In the genomic region with DNA sequence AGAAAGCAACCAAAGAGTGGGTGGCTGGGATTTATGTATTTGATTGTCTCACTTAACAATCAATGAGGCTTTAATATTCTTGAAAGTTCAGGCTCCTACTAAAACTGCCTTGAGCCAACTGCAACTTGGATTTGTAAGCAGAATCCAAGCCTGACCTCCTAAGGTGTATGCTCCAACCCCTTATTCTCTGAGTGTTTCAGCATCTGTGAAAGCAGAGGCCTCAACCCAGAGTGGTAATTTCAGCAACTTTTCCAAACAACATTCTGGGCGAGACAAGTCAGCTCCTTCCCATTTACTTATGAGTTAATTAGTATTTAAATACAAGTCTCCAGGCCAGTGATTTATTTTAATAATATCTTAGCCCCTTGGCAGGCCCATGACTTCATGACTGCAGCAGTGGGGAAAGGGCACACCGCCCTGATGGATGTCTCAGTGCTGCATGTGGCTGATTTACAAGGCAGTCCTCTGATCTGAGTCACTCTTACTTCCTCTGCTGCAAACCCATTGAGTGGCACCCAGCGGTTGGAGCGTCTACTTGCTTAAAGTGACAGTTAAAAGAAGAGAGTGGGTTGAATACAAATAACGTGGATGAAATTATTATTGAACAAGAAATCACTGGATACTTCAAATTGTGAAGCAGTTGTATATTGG, we compare ENCODE assay signal across 8 cellular contexts.
DNase-seq lines count a peak whose midpoint lies in the region; ATAC-seq and TF ChIP-seq lines count a peak whose summit lies in the region.

No MANE protein-coding gene starts in this region.

- no peak overlapping the region for H3K4ac ChIP-seq in mesenchymal stem cell (ENCODE audit: low read depth in 1 of 2, low read length in 2 of 2)

- H3K36me3 ChIP-seq in mesenchymal stem cell (ENCODE audit: control insufficient read depth in 1 of 2, insufficient read depth in 2 of 2, low read depth in 1 of 2, low read length in 2 of 2) = peaks cover 0 to 8% of the 10 kb centered on the region in 2 experiments

- H4K91ac ChIP-seq in mesenchymal stem cell (ENCODE audit: low read length) = no peak overlapping the region

- no peak overlapping the region for H4K8ac ChIP-seq in mesenchymal stem cell (ENCODE audit: low read length)

- TF ChIP-seq CTCF in GM12865 (IDR thresholded peaks at IDR 0.05; ENCODE audit: insufficient read depth, low read depth, low read length, missing control alignments) = no peak

- H3K4me2 ChIP-seq in mesenchymal stem cell (ENCODE audit: low read length, poor library complexity, severe bottlenecking) = no peak overlapping the region

- peaks cover 16% of the 10 kb centered on the region for H3K4me1 ChIP-seq in mesenchymal stem cell (ENCODE audit: control insufficient read depth, insufficient read depth, low read depth, low read length)

- H2BK12ac ChIP-seq in mesenchymal stem cell (ENCODE audit: low read length in 2 of 2) = no peak overlapping the region

- H2BK5ac ChIP-seq in mesenchymal stem cell (ENCODE audit: low read depth, low read length, poor library complexity, severe bottlenecking) = peak overlapping the region; percentile 46

- peak overlapping the region; percentile 76 for H3K27ac ChIP-seq in mesenchymal stem cell (ENCODE audit: low read length, poor library complexity, severe bottlenecking)

- DNase-seq in GM12865 (ENCODE audit: low read depth) (peak; percentile 62), SW480 (ENCODE audit: low spot score) (peak; percentile 74), mesenchymal stem cell (peak; percentile 84), NCI-H1105 (lab: John Stamatoyannopoulos, UW) (no peak), GF-D8 (lab: John Stamatoyannopoulos, UW) (no peak), putamen (ENCODE audit: low spot score) (no peak)
- DNase-seq in activated CD4-positive, alpha-beta T cell treated with anti-CD3 and anti-CD28 coated beads, Interleukin-2, amount 50 U/mL, for 48 hours = no peak

- WGBS in mesenchymal stem cell = 6% methylated on average over 4 of the region's 5 CpGs

- no peak overlapping the region for H3K4me3 ChIP-seq in GM12865 (ENCODE audit: low read depth, low read length)
- no peak overlapping the region for H3K4me3 ChIP-seq in mesenchymal stem cell (ENCODE audit: insufficient read depth in 1 of 2, low read depth in 1 of 2, low read length in 2 of 2)

- H3K23ac ChIP-seq in mesenchymal stem cell (ENCODE audit: low read length in 2 of 2) = no peak overlapping the region

- no peaks in the 10 kb centered on the region for H3K27me3 ChIP-seq in mesenchymal stem cell (ENCODE audit: control insufficient read depth in 1 of 2, insufficient read depth in 1 of 2, low read length in 2 of 2)

- peak overlapping the region in 1 of 2 experiments; percentile 29 for H3K18ac ChIP-seq in mesenchymal stem cell (ENCODE audit: low read depth in 1 of 2, low read length in 2 of 2)

- no peak overlapping the region for H3K14ac ChIP-seq in mesenchymal stem cell (ENCODE audit: low read length in 2 of 2)

- H3K9ac ChIP-seq in mesenchymal stem cell (ENCODE audit: low read length) = peak overlapping the region; percentile 55

- peak; percentile 63 for ATAC-seq in HG03066 (IDR thresholded peaks at IDR 0.05; ENCODE audit: low read depth, unreplicated experiment)

- no peak overlapping the region for H2AFZ ChIP-seq in mesenchymal stem cell (ENCODE audit: low read depth, low read length)

- no peak overlapping the region for H2BK15ac ChIP-seq in mesenchymal stem cell (ENCODE audit: low read depth, poor library complexity, severe bottlenecking)

- H3K9me3 ChIP-seq in mesenchymal stem cell (ENCODE audit: control insufficient read depth, low read length) = no peaks in the 10 kb centered on the region

- peak overlapping the region; percentile 55 for H2AK5ac ChIP-seq in mesenchymal stem cell (ENCODE audit: low read length, severe bottlenecking)

- no peak overlapping the region for H2BK120ac ChIP-seq in mesenchymal stem cell (ENCODE audit: low read depth, low read length)

- H3K79me1 ChIP-seq in mesenchymal stem cell (replicated peaks; ENCODE audit: low read length, poor library complexity, severe bottlenecking) = peaks cover 21% of the 10 kb centered on the region

Comparison
In these comparisons a context has a peak if more than half of its experiments do, and no peak if none do; other contexts are left out.
1. DNase-seq: peak in GM12865 (single experiment), SW480 (single experiment) and mesenchymal stem cell (single experiment); none in NCI-H1105 (single experiment), GF-D8 (single experiment), activated CD4-positive, alpha-beta T cell treated with anti-CD3 and anti-CD28 coated beads, Interleukin-2, amount 50 U/mL, for 48 hours (0 of 2) and putamen (single experiment).